ENCODE assay signal across 12 cellular contexts in the genomic region with DNA sequence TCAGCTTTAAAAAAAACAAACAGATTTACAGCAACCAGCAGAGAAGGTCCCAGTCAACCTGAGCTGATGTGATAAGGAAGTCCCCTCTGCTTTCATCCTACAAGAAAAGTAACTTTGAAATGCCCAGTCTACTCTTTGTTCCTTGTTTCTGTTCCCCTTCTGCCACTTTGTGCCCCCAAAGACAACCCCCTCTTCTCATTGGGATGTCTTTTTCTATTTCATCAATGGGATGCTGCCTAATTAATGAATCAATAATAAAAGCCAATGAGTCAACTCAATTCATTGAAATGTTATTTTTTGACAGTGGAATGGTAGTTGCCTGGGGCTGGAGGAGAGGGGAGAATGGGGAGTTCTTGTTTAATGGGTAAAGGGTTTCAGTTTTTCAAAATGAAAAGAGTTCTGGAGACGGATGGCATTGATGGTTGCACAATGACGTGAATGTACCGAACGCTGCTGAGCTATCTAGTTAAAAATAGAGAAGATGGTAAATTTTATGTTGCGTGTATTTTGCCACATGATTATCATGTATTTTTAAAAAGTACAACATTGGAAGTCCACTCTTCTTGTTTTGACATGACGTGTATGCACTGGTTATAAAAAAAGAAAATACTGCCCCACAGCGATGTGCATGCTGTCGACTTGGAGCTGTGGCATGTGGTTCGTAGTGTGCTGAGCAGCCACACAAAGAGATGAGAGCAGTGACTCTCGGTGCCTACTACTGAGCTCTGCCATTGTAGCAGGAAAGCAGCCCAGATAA. TPM values are rescaled to one million over a fixed set of nuclear protein-coding genes. Genes with fewer than 3 reads are reported as not detected.
DNase-seq lines count a peak whose midpoint lies in the region; ATAC-seq and TF ChIP-seq lines count a peak whose summit lies in the region.
"Had no signal": no experiment of that assay in that cellular context is flagged by ENCODE, and none has a peak within 500 bp of the region (broad histone marks: within the 10 kb centered on the region; RNA-seq: fewer than 3 reads in every experiment).

No MANE protein-coding gene starts in this region.

- H2BK120ac ChIP-seq in mesendoderm (ENCODE audit: low read depth, low read length), result no peak overlapping the region

- peak overlapping the region; percentile 94 to 98 (median 96) for H3K27ac Mint-ChIP-seq in CD14-positive monocyte
- H3K27ac Mint-ChIP-seq: nephron progenitor cell had no signal

- no CpG with 5 or more reads among the region's 10 CpGs for WGBS in mesendoderm (ENCODE audit: extremely low coverage, insufficient coverage, low lambda C conversion rate)
- 90% methylated on average over 10 of the region's 10 CpGs for WGBS in hepatocyte (ENCODE audit: low lambda C conversion rate, missing lambda C conversion rate)

- H3K4ac ChIP-seq in mesendoderm (ENCODE audit: low read depth, low read length), result no peak overlapping the region

- ATAC-seq in GM19463 (IDR thresholded peaks at IDR 0.05; ENCODE audit: unreplicated experiment) (peak; percentile 57), HG03354 (IDR thresholded peaks at IDR 0.05; ENCODE audit: poor library complexity, severe bottlenecking, unreplicated experiment) (peak; percentile 64), GM18873 (IDR thresholded peaks at IDR 0.05; ENCODE audit: low FRiP score, unreplicated experiment) (no peak)
- ATAC-seq: A549 had no signal

- no peak overlapping the region for H4K5ac ChIP-seq in mesendoderm (ENCODE audit: low read length)

- H3K56ac ChIP-seq in mesendoderm (ENCODE audit: low read length), result no peak overlapping the region

- H3K23ac ChIP-seq in mesendoderm (ENCODE audit: low read length), result no peak overlapping the region

- intact Hi-C loops in CD14-positive monocyte (cut with micrococcal nuclease), result loop anchor here in 1 of 2 donors (5.0 kb wide), 1 partner anchor 96 kb away; no protein-coding TSS in a partner anchor

- H3K36me3 Mint-ChIP-seq in CD14-positive monocyte, result peaks cover 0 to 2% of the 10 kb centered on the region in 2 donors

- no peak overlapping the region for H2BK15ac ChIP-seq in mesendoderm (replicated peaks; ENCODE audit: low read depth)

- no peaks in the 10 kb centered on the region for H4K20me1 ChIP-seq in hepatocyte (ENCODE audit: insufficient read depth, poor library complexity, severe bottlenecking)

- no peaks in the 10 kb centered on the region for H3K9me3 ChIP-seq in hepatocyte (ENCODE audit: low read depth)
- H3K9me3 ChIP-seq: A549, testis had no signal

- H3K4me3 ChIP-seq in mesendoderm (ENCODE audit: low read length) (no peak overlapping the region), hepatocyte (no peak overlapping the region)
- H3K4me3 ChIP-seq: A549, testis had no signal

- no peaks in the 10 kb centered on the region for H3K9me3 Mint-ChIP-seq in CD14-positive monocyte
- H3K9me3 Mint-ChIP-seq: nephron progenitor cell had no signal

- H3K27ac ChIP-seq in caudate nucleus (ENCODE audit: low read depth, low read length) (peak overlapping the region; percentile 77), mesendoderm (ENCODE audit: low read depth, low read length) (no peak overlapping the region), hepatocyte (no peak overlapping the region)
- H3K27ac ChIP-seq: A549 had no signal

- H3K4me3 Mint-ChIP-seq in CD14-positive monocyte, result peak overlapping the region; percentile 54 to 80
- H3K4me3 Mint-ChIP-seq: nephron progenitor cell had no signal

- H3K4me1 Mint-ChIP-seq in CD14-positive monocyte, result peaks cover 34% of the 10 kb centered on the region
- H3K4me1 Mint-ChIP-seq: nephron progenitor cell had no signal

- TF ChIP-seq CTCF in CD14-positive monocyte (IDR thresholded peaks at IDR 0.05) (no peak), hepatocyte (IDR thresholded peaks at IDR 0.05; ENCODE audit: poor library complexity) (no peak)

- peak; percentile 60 for DNase-seq in CD14-positive monocyte (ENCODE audit: low spot score)
- no peak for DNase-seq in caudate nucleus (lab: John Stamatoyannopoulos, UW)
- no peak for DNase-seq in mesendoderm
- no peak for DNase-seq in hepatocyte (ENCODE audit: low spot score)
- DNase-seq in NCI-H2171 (lab: John Stamatoyannopoulos, UW), result no peak
- DNase-seq: NCI-H446, nephron progenitor cell, testis had no signal

- H3K4me1 ChIP-seq in mesendoderm (ENCODE audit: control insufficient read depth, low read depth, low read length) (no peaks in the 10 kb centered on the region), hepatocyte (ENCODE audit: insufficient read depth) (no peaks in the 10 kb centered on the region)
- H3K4me1 ChIP-seq: A549, testis had no signal

- H2AK5ac ChIP-seq in mesendoderm (ENCODE audit: low read length), result no peak overlapping the region

- no peak overlapping the region for H2BK5ac ChIP-seq in mesendoderm (ENCODE audit: low read length)

- no peaks in the 10 kb centered on the region for H3K9me2 ChIP-seq in hepatocyte (replicated peaks; ENCODE audit: insufficient read depth)

- H3K36me3 ChIP-seq in mesendoderm (ENCODE audit: control insufficient read depth, insufficient read depth, low read length) (no peaks in the 10 kb centered on the region), hepatocyte (replicated peaks; ENCODE audit: insufficient read depth, low read depth) (no peaks in the 10 kb centered on the region)

- no peaks in the 10 kb centered on the region for H3K27me3 ChIP-seq in mesendoderm (ENCODE audit: insufficient read depth, low read length, poor library complexity)
- no peaks in the 10 kb centered on the region for H3K27me3 ChIP-seq in hepatocyte
- H3K27me3 ChIP-seq: testis had no signal

- H3K4me2 ChIP-seq in mesendoderm (ENCODE audit: low read length) (no peak overlapping the region), hepatocyte (no peak overlapping the region)
- H3K4me2 ChIP-seq: A549 had no signal

- no peak overlapping the region for H4K8ac ChIP-seq in mesendoderm (ENCODE audit: low read depth, low read length)

- H3K9ac ChIP-seq in mesendoderm (ENCODE audit: low read length), result no peak overlapping the region

- no peak overlapping the region for H3K18ac ChIP-seq in mesendoderm (ENCODE audit: low read length)

- no peaks in the 10 kb centered on the region for H3K79me1 ChIP-seq in mesendoderm (ENCODE audit: low read length)

- H3K27me3 Mint-ChIP-seq in CD14-positive monocyte (ENCODE audit: low read depth in 3 of 3), result peaks cover 0 to 1% (median 1%) of the 10 kb centered on the region in 3 donors

- no peak overlapping the region for H2AFZ ChIP-seq in hepatocyte

- H3K79me2 ChIP-seq in mesendoderm (ENCODE audit: control insufficient read depth, insufficient read depth, low read length), result no peaks in the 10 kb centered on the region
- no peaks in the 10 kb centered on the region for H3K79me2 ChIP-seq in hepatocyte

RNA-seq across cellular contexts. Expression of a gene that starts 22.4 kb away (rescaled TPM):
- polyA plus RNA-seq in CD14-positive monocyte (10 to 100 TPM; 18.6 to 61.7 TPM), hepatocyte (6.8 and 10.6 TPM in 2 replicates)
- polyA plus RNA-seq in mesendoderm (2013, experiment 1 of 2), result 0.65 TPM
- polyA plus RNA-seq in mesendoderm (2013, experiment 2 of 2), result 0.56 TPM
- total RNA-seq in hepatocyte, result 11.3 and 11.7 TPM in 2 replicates
